ENCODE assay signal across 8 cellular contexts in genomic region chr12:1628671-1629337, GRCh38. TPM values are rescaled to one million over a fixed set of nuclear protein-coding genes. Genes with fewer than 3 reads are reported as not detected.
DNase-seq lines count a peak whose midpoint lies in the region; ATAC-seq and TF ChIP-seq lines count a peak whose summit lies in the region.

WNT5B (plus strand) TSS chr12:1629231; CDS start chr12:1631355, 2,124 bp downstream.

- peak within 1 kb of the TSS; percentile 5 for H3K4me3 Mint-ChIP-seq in activated naive CD4-positive, alpha-beta T cell treated with anti-CD3 and anti-CD28 coated beads, Interleukin-2, amount 10 ng/mL, durations not matched to agents 7 days and 5 days
- peak within 1 kb of the TSS; percentile 68 for H3K4me3 Mint-ChIP-seq in mesothelial cell of epicardium

- no peaks in the 10 kb centered on the region for H3K36me3 ChIP-seq in brain microvascular endothelial cell (replicated peaks)
- no peaks in the 10 kb centered on the region for H3K36me3 ChIP-seq in transverse colon
- H3K36me3 ChIP-seq in body of pancreas (replicated peaks in 1 of 2; ENCODE audit: insufficient read depth in 1 of 2, low read depth in 2 of 2), result no peaks in the 10 kb centered on the region

- H3K4me1 ChIP-seq in transverse colon (peaks cover 10 to 30% (median 23%) of the 10 kb centered on the region in 4 donors), body of pancreas (peaks cover 21% of the 10 kb centered on the region)

- TF ChIP-seq POLR2A in transverse colon (IDR thresholded peaks at IDR 0.05) (no peak), body of pancreas (IDR thresholded peaks at IDR 0.05) (no peak)

- intact Hi-C loops in transverse colon (cut with DNase I; ENCODE audit: low total_unique reads) (no loop called here), body of pancreas (cut with DNase I) (no loop called here)

- in situ Hi-C loops in brain microvascular endothelial cell (cut with HindIII; ENCODE audit: low pct_ligation_motif_present, low sequenced_read_pairs) (no loop called here), transverse colon (cut with MboI; ENCODE audit: low pct_ligation_motif_present in 1 of 4, low pct_unique_long_range_greater_than_20kb in 1 of 4, low sequenced_read_pairs in 3 of 4) (no loop called here)

- TF ChIP-seq EP300 in transverse colon (IDR thresholded peaks at IDR 0.05; ENCODE audit: low read depth), result no peak

- 56 to 87% methylated on average over 3 to 17 of the region's 17 CpGs for WGBS in transverse colon (ENCODE audit: low coverage in 1 of 2), 2 donors
- WGBS in body of pancreas, 2 donors, result 86 to 92% methylated on average over 16 to 17 of the region's 17 CpGs

- H3K27me3 ChIP-seq in brain microvascular endothelial cell (replicated peaks), result no peaks in the 10 kb centered on the region
- peaks cover 24% of the 10 kb centered on the region for H3K27me3 ChIP-seq in transverse colon
- no peaks in the 10 kb centered on the region for H3K27me3 ChIP-seq in body of pancreas

- H3K4me3 ChIP-seq in brain microvascular endothelial cell (ENCODE audit: low read depth, low read length), result peak within 1 kb of the TSS; percentile 48
- peak within 1 kb of the TSS; percentile 34 to 58 (median 44) for H3K4me3 ChIP-seq in transverse colon
- peak within 1 kb of the TSS in 1 of 2 donors; percentile 4 for H3K4me3 ChIP-seq in body of pancreas

- H3K9me3 Mint-ChIP-seq in activated naive CD4-positive, alpha-beta T cell treated with anti-CD3 and anti-CD28 coated beads, Interleukin-2, amount 10 ng/mL, durations not matched to agents 7 days and 5 days, result no peaks in the 10 kb centered on the region
- H3K9me3 Mint-ChIP-seq in mesothelial cell of epicardium, result no peaks in the 10 kb centered on the region

- TF ChIP-seq CTCF in brain microvascular endothelial cell (IDR thresholded peaks at IDR 0.05; ENCODE audit: low read depth, low read length, missing control alignments), result no peak
- TF ChIP-seq CTCF in mesothelial cell of epicardium (IDR thresholded peaks at IDR 0.05; ENCODE audit: unreplicated experiment), result no peak
- TF ChIP-seq CTCF in transverse colon (IDR thresholded peaks at IDR 0.05), result no peak
- no peak for TF ChIP-seq CTCF in body of pancreas (IDR thresholded peaks at IDR 0.05)

- ATAC-seq in GM18511 (IDR thresholded peaks at IDR 0.05; ENCODE audit: unreplicated experiment) (no peak), body of pancreas (no peak)

- no peak within 1 kb of the TSS for H3K27ac ChIP-seq in brain microvascular endothelial cell
- peak within 1 kb of the TSS; percentile 37 to 81 (median 52) for H3K27ac ChIP-seq in transverse colon
- H3K27ac ChIP-seq in body of pancreas, result no peak within 1 kb of the TSS

- peaks cover 21% of the 10 kb centered on the region for H3K4me1 Mint-ChIP-seq in activated naive CD4-positive, alpha-beta T cell treated with anti-CD3 and anti-CD28 coated beads, Interleukin-2, amount 10 ng/mL, durations not matched to agents 7 days and 5 days
- peaks cover 62% of the 10 kb centered on the region for H3K4me1 Mint-ChIP-seq in mesothelial cell of epicardium

- CTCF ChIA-PET in activated naive CD4-positive, alpha-beta T cell treated with anti-CD3 and anti-CD28 coated beads, Interleukin-2, amount 10 ng/mL, durations not matched to agents 7 days and 5 days (lab: Charles Lee), result interaction anchor here (1.7 kb wide), 1 partner anchor 233 kb away, joined by 3 read pairs; no protein-coding TSS in a partner anchor

- no peak for DNase-seq in activated naive CD4-positive, alpha-beta T cell treated with anti-CD3 and anti-CD28 coated beads, Interleukin-2, amount 10 ng/mL, durations not matched to agents 7 days and 5 days
- DNase-seq in activated naive CD4-positive, alpha-beta T cell (lab: John Stamatoyannopoulos, UW), result no peak
- DNase-seq in brain microvascular endothelial cell, result no peak
- DNase-seq in mesothelial cell of epicardium (ENCODE audit: low spot score in 2 of 2, unreplicated experiment in 2 of 2), result no peak
- no peak for DNase-seq in transverse colon
- no peak for DNase-seq in body of pancreas
- DNase-seq in NCI-H2107 treated with DMSO at 0.1 percent for 48 hours (lab: John Stamatoyannopoulos, UW; ENCODE audit: unreplicated experiment), result no peak

- no peaks in the 10 kb centered on the region for H3K9me3 ChIP-seq in transverse colon
- no peaks in the 10 kb centered on the region for H3K9me3 ChIP-seq in body of pancreas

- peaks cover 81% of the 10 kb centered on the region for H3K27me3 Mint-ChIP-seq in activated naive CD4-positive, alpha-beta T cell treated with anti-CD3 and anti-CD28 coated beads, Interleukin-2, amount 10 ng/mL, durations not matched to agents 7 days and 5 days
- peaks cover 13% of the 10 kb centered on the region for H3K27me3 Mint-ChIP-seq in mesothelial cell of epicardium (ENCODE audit: low read depth)

- H3K27ac Mint-ChIP-seq in activated naive CD4-positive, alpha-beta T cell treated with anti-CD3 and anti-CD28 coated beads, Interleukin-2, amount 10 ng/mL, durations not matched to agents 7 days and 5 days, result no peak within 1 kb of the TSS
- peak within 1 kb of the TSS; percentile 93 for H3K27ac Mint-ChIP-seq in mesothelial cell of epicardium

- H3K36me3 Mint-ChIP-seq in activated naive CD4-positive, alpha-beta T cell treated with anti-CD3 and anti-CD28 coated beads, Interleukin-2, amount 10 ng/mL, durations not matched to agents 7 days and 5 days, result no peaks in the 10 kb centered on the region
- peaks cover 3% of the 10 kb centered on the region for H3K36me3 Mint-ChIP-seq in mesothelial cell of epicardium

RNA-seq across cellular contexts. Expression of gene WNT5B, which starts in this region (rescaled TPM):
- total RNA-seq in mesothelial cell of epicardium (54.4 to 58.3 TPM (median 56.2 TPM) in 3 replicates), transverse colon (1 to 10 TPM in 2 of 4 donors, under 1 TPM in 1, not detected in 1; 0.80 to 3.5 (median 3.5) TPM), body of pancreas (not detected)

Comparison
In these comparisons a context has a peak if more than half of its experiments do, and no peak if none do; other contexts are left out.
1. RNA of gene WNT5B (total RNA-seq): 54.4 to 58.3 TPM in mesothelial cell of epicardium; 0.80 to 3.5 TPM in transverse colon and not detected in body of pancreas; every median in the first group is over 10 times any median in the second.
2. H3K27ac ChIP-seq: peak in transverse colon (4 of 4); none in brain microvascular endothelial cell (single experiment) and body of pancreas (0 of 4).